1 cellular context compared by ENCODE assay signal in the genomic region with DNA sequence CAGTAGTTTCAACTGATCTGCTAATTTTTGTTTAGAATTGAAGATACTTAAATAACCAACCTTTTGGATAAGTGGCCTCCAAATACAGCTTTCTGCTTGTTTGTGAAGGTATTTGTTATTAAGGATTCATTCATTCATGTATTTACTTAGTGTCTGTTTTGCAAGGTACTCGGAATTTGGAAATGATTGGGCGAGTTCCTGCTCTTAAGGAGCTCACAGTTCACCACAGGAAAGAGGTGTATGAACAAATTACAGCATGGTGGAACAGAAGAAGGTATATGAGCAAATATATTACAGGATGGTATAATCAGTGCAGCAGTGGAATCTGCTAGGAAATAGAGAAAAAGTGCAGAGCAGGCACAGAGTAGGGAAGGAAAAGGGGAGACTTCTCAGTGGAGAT.
TF ChIP-seq lines count a peak whose summit lies in the region.

No MANE protein-coding gene starts in this region.

TF ChIP-seq in HepG2, 621 proteins besides CTCF, POLR2A, EP300 and RAD21 (continued from another document and continues in another):
- TF ChIP-seq ZBTB40 (IDR thresholded peaks at IDR 0.05) (no peak), ZBTB40 (CRISPR knock-in tag; IDR thresholded peaks at IDR 0.05) (no peak), NRL (CRISPR knock-in tag; IDR thresholded peaks at IDR 0.05; ENCODE audit: borderline replicate concordance) (no peak), CREM (IDR thresholded peaks at IDR 0.05) (no peak; the same call in 1 of the 2 replicates), CREM (CRISPR knock-in tag; IDR thresholded peaks at IDR 0.05) (no peak), ZMYM4 (CRISPR knock-in tag; IDR thresholded peaks at IDR 0.05) (no peak), BRF2 (CRISPR knock-in tag; IDR thresholded peaks at IDR 0.05) (no peak), HOXA5 (CRISPR knock-in tag; IDR thresholded peaks at IDR 0.05) (peak; percentile 14; the same call in 1 of the 2 replicates), ZNF530 (CRISPR knock-in tag; IDR thresholded peaks at IDR 0.05; ENCODE audit: low read depth) (no peak), MIXL1 (CRISPR knock-in tag; IDR thresholded peaks at IDR 0.05) (no peak), TARDBP (CRISPR knock-in tag; IDR thresholded peaks at IDR 0.05) (no peak), PHF8 (CRISPR knock-in tag; IDR thresholded peaks at IDR 0.05) (no peak), TFDP1 (CRISPR knock-in tag; IDR thresholded peaks at IDR 0.05; ENCODE audit: borderline replicate concordance) (no peak), SNAPC2 (CRISPR knock-in tag; IDR thresholded peaks at IDR 0.05) (no peak), POGK (CRISPR knock-in tag; conservative IDR thresholded peaks at IDR 0.05) (no peak), MED8 (CRISPR knock-in tag; IDR thresholded peaks at IDR 0.05; ENCODE audit: insufficient replicate concordance) (no peak), ETV5 (CRISPR knock-in tag; IDR thresholded peaks at IDR 0.05; ENCODE audit: borderline replicate concordance) (no peak), NFATC3 (CRISPR knock-in tag; IDR thresholded peaks at IDR 0.05) (no peak), SP4 (CRISPR knock-in tag; IDR thresholded peaks at IDR 0.05) (no peak), PITX1 (CRISPR knock-in tag; IDR thresholded peaks at IDR 0.05) (no peak), ARHGAP35 (CRISPR knock-in tag; IDR thresholded peaks at IDR 0.05; ENCODE audit: borderline replicate concordance) (no peak), ATRX (CRISPR knock-in tag; IDR thresholded peaks at IDR 0.05; ENCODE audit: borderline replicate concordance) (no peak), MEIS2 (CRISPR knock-in tag; IDR thresholded peaks at IDR 0.05) (no peak), ZFP41 (CRISPR knock-in tag; IDR thresholded peaks at IDR 0.05; ENCODE audit: borderline replicate concordance) (no peak), RARG (CRISPR knock-in tag; IDR thresholded peaks at IDR 0.05; ENCODE audit: low read depth) (no peak), HMG20A (CRISPR knock-in tag; IDR thresholded peaks at IDR 0.05; ENCODE audit: borderline replicate concordance) (peak; percentile 37; the same call in 1 of the 2 replicates), SOX5 (CRISPR knock-in tag; IDR thresholded peaks at IDR 0.05; ENCODE audit: borderline replicate concordance) (0 out of 2 replicates have a peak, but pooled peaks have one; percentile 13), IRF9 (CRISPR knock-in tag; IDR thresholded peaks at IDR 0.05; ENCODE audit: borderline replicate concordance) (no peak), ZNF652 (CRISPR knock-in tag; IDR thresholded peaks at IDR 0.05; ENCODE audit: borderline replicate concordance, low read depth) (no peak), STAT5B (CRISPR knock-in tag; IDR thresholded peaks at IDR 0.05) (no peak), ZSCAN22 (CRISPR knock-in tag; IDR thresholded peaks at IDR 0.05) (no peak), MYC (CRISPR knock-in tag; IDR thresholded peaks at IDR 0.05; ENCODE audit: borderline replicate concordance) (no peak), CREB1 (IDR thresholded peaks at IDR 0.05) (no peak), CREB1 (CRISPR knock-in tag; IDR thresholded peaks at IDR 0.05) (0 out of 2 replicates have a peak, but pooled peaks have one; percentile 35), ZNF24 (IDR thresholded peaks at IDR 0.05) (0 out of 2 replicates have a peak, but pooled peaks have one; percentile 52), FOSL2 (CRISPR knock-in tag; IDR thresholded peaks at IDR 0.05) (peak; percentile 12; the same call in 1 of the 2 replicates), ZNF12 (CRISPR knock-in tag; IDR thresholded peaks at IDR 0.05) (no peak), SAP130 (CRISPR knock-in tag; IDR thresholded peaks at IDR 0.05; ENCODE audit: low read depth) (peak; percentile 55; the same call in 1 of the 2 replicates), ZNF160 (CRISPR knock-in tag; IDR thresholded peaks at IDR 0.05) (no peak), CEBPB (IDR thresholded peaks at IDR 0.05; ENCODE audit: borderline replicate concordance, low read depth, low read length) (no peak), TCF7 (IDR thresholded peaks at IDR 0.05; ENCODE audit: low read depth) (no peak), ZBTB38 (CRISPR knock-in tag; IDR thresholded peaks at IDR 0.05) (no peak), POLR2G (IDR thresholded peaks at IDR 0.05; ENCODE audit: low read depth, low read length) (no peak), REPIN1 (CRISPR knock-in tag; IDR thresholded peaks at IDR 0.05; ENCODE audit: borderline replicate concordance, low read depth) (no peak)
- TF ChIP-seq, protein P1, sequence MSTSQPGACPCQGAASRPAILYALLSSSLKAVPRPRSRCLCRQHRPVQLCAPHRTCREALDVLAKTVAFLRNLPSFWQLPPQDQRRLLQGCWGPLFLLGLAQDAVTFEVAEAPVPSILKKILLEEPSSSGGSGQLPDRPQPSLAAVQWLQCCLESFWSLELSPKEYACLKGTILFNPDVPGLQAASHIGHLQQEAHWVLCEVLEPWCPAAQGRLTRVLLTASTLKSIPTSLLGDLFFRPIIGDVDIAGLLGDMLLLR (CRISPR knock-in tag; IDR thresholded peaks at IDR 0.05): no peak
- TF ChIP-seq, protein P2, sequence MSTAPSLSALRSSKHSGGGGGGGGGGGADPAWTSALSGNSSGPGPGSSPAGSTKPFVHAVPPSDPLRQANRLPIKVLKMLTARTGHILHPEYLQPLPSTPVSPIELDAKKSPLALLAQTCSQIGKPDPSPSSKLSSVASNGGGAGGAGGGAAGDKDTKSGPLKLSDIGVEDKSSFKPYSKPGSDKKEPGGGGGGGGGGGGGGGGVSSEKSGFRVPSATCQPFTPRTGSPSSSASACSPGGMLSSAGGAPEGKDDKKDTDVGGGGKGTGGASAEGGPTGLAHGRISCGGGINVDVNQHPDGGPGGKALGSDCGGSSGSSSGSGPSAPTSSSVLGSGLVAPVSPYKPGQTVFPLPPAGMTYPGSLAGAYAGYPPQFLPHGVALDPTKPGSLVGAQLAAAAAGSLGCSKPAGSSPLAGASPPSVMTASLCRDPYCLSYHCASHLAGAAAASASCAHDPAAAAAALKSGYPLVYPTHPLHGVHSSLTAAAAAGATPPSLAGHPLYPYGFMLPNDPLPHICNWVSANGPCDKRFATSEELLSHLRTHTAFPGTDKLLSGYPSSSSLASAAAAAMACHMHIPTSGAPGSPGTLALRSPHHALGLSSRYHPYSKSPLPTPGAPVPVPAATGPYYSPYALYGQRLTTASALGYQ (CRISPR knock-in tag; IDR thresholded peaks at IDR 0.05): no peak
- TF ChIP-seq, protein P3, sequence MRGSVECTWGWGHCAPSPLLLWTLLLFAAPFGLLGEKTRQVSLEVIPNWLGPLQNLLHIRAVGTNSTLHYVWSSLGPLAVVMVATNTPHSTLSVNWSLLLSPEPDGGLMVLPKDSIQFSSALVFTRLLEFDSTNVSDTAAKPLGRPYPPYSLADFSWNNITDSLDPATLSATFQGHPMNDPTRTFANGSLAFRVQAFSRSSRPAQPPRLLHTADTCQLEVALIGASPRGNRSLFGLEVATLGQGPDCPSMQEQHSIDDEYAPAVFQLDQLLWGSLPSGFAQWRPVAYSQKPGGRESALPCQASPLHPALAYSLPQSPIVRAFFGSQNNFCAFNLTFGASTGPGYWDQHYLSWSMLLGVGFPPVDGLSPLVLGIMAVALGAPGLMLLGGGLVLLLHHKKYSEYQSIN (CRISPR knock-in tag; IDR thresholded peaks at IDR 0.05; ENCODE audit: borderline replicate concordance): no peak
